ENCODE assay signal across 8 cellular contexts in genomic region chr7:130758429-130759056, GRCh38. TPM values are rescaled to one million over a fixed set of nuclear protein-coding genes. Genes with fewer than 3 reads are reported as not detected.
DNase-seq lines count a peak whose midpoint lies in the region; ATAC-seq, FAIRE-seq and TF ChIP-seq lines count a peak whose summit lies in the region.

No MANE protein-coding gene starts in this region.

- TF ChIP-seq POLR2A in H1 (IDR thresholded peaks at IDR 0.05; ENCODE audit: control extremely low read depth in 1 of 2, low read depth in 2 of 2, low read length in 2 of 2): no peak

- H3K23ac ChIP-seq in H1 (ENCODE audit: insufficient read length): no peak overlapping the region

- no peak overlapping the region for H3K4me3 Mint-ChIP-seq in nephron progenitor cell

- no peak overlapping the region for H2BK5ac ChIP-seq in H1 (ENCODE audit: low read depth, low read length)

- H2BK12ac ChIP-seq in H1 (ENCODE audit: low read depth, low read length): no peak overlapping the region

- no peak overlapping the region for H3K4ac ChIP-seq in H1 (replicated peaks; ENCODE audit: insufficient read length, low read depth, low read length)

- no peak for TF ChIP-seq EP300 in H1 (IDR thresholded peaks at IDR 0.05; ENCODE audit: borderline replicate concordance in 1 of 2, low read depth in 2 of 2, low read length in 2 of 2)

- no peaks in the 10 kb centered on the region for H3K9me2 ChIP-seq in OCI-LY1 (ENCODE audit: low read depth, low read length)

- H4K8ac ChIP-seq in H1 (ENCODE audit: extremely low read depth, insufficient read depth, low read length): no peak overlapping the region

- H4K20me1 ChIP-seq in OCI-LY1 (ENCODE audit: insufficient read depth, low read length): no peaks in the 10 kb centered on the region
- no peaks in the 10 kb centered on the region for H4K20me1 ChIP-seq in H1 (replicated peaks in 1 of 2; ENCODE audit: control insufficient read depth in 1 of 2, insufficient read depth in 2 of 2, low read length in 2 of 2)

- no peak overlapping the region for H3K27ac Mint-ChIP-seq in nephron progenitor cell

- no peaks in the 10 kb centered on the region for H3K4me1 Mint-ChIP-seq in nephron progenitor cell

- H4K5ac ChIP-seq in H1 (ENCODE audit: insufficient read length, low read depth, low read length): no peak overlapping the region

- H3F3A ChIP-seq in OCI-LY1 (ENCODE audit: insufficient read depth, low read length): no peaks in the 10 kb centered on the region

- H3K9ac ChIP-seq in OCI-LY1 (ENCODE audit: low read length) (no peak overlapping the region), H1 (replicated peaks in 1 of 4; ENCODE audit: extremely low read depth in 1 of 4, low read depth in 3 of 4, low read length in 3 of 4) (no peak overlapping the region)

- no peaks in the 10 kb centered on the region for H3K9me3 ChIP-seq in OCI-LY1 (ENCODE audit: low read length)
- H3K9me3 ChIP-seq in H1 (ENCODE audit: insufficient read depth in 2 of 2, low read depth in 1 of 2, low read length in 1 of 2): no peaks in the 10 kb centered on the region

- peak; percentile 62 to 74 for TF ChIP-seq RAD21 in H1 (IDR thresholded peaks at IDR 0.05 in 1 of 2, conservative IDR thresholded peaks at IDR 0.05 in 1 of 2; ENCODE audit: low read depth in 2 of 2, low read length in 2 of 2)

- H3K56ac ChIP-seq in H1 (replicated peaks; ENCODE audit: insufficient read length, low read depth, low read length): no peak overlapping the region

- H3K27me3 Mint-ChIP-seq in nephron progenitor cell (ENCODE audit: low read depth, poor library complexity): no peaks in the 10 kb centered on the region

- no peak overlapping the region for H4K91ac ChIP-seq in H1 (replicated peaks; ENCODE audit: insufficient read length, low read length)

- no peaks in the 10 kb centered on the region for H3K79me1 ChIP-seq in H1 (ENCODE audit: low read depth, low read length)

- FAIRE-seq in H1 (lab: Jason Lieb, UNC): no peak

- no peak overlapping the region for H3K14ac ChIP-seq in H1 (ENCODE audit: insufficient read length)

- POLR2A ChIA-PET in H1 (lab: Charles Lee; ENCODE audit: partially characterized antibody): no interaction called here

- H3K27me3 ChIP-seq in OCI-LY1 (ENCODE audit: insufficient read depth, low read length) (no peaks in the 10 kb centered on the region), H1 (replicated peaks in 1 of 4; ENCODE audit: control insufficient read depth in 3 of 4, extremely low read depth in 1 of 4, insufficient read depth in 3 of 4, low read length in 3 of 4) (no peaks in the 10 kb centered on the region)

- DNase-seq in COLO829 (ENCODE audit: low spot score): peak; percentile 80
- DNase-seq in HT-29 (ENCODE audit: low spot score): peak; percentile 74
- DNase-seq in H1 (ENCODE audit: low read depth in 1 of 2, low spot score in 2 of 2): no peak
- no peak for DNase-seq in nephron progenitor cell
- no peak for DNase-seq in GOT3 (lab: John Stamatoyannopoulos, UW)
- no peak for DNase-seq in activated effector memory CD4-positive, alpha-beta T cell treated with anti-CD3 and anti-CD28 coated beads, Interleukin-2, amount 50 U/mL, for 16 hours

- H3K9me3 Mint-ChIP-seq in nephron progenitor cell: no peaks in the 10 kb centered on the region

- no peak overlapping the region for H2AK5ac ChIP-seq in H1 (ENCODE audit: low read depth, low read length)

- no peak overlapping the region for H3K4me3 ChIP-seq in OCI-LY1 (ENCODE audit: low read depth, low read length, poor library complexity, severe bottlenecking)
- H3K4me3 ChIP-seq in H1 (ENCODE audit: extremely low read depth in 1 of 4, insufficient read depth in 2 of 4, low read depth in 3 of 4, low read length in 4 of 4): no peak overlapping the region

- no peak overlapping the region for H3K27ac ChIP-seq in OCI-LY1 (ENCODE audit: low read depth, low read length, poor library complexity, severe bottlenecking)
- no peak overlapping the region for H3K27ac ChIP-seq in H1 (ENCODE audit: low read depth, low read length)

- ATAC-seq in HG03025 (IDR thresholded peaks at IDR 0.05; ENCODE audit: low FRiP score, unreplicated experiment): no peak

- H2BK20ac ChIP-seq in H1 (ENCODE audit: low read length): no peak overlapping the region

- H3K4me2 ChIP-seq in OCI-LY1 (ENCODE audit: low read length): no peak overlapping the region
- H3K4me2 ChIP-seq in H1 (ENCODE audit: insufficient read depth in 1 of 2, low read depth in 2 of 2, low read length in 2 of 2): no peak overlapping the region

- H2BK120ac ChIP-seq in H1 (replicated peaks; ENCODE audit: low read depth, low read length): no peak overlapping the region

- H3K4me1 ChIP-seq in OCI-LY1 (ENCODE audit: insufficient read depth, low read length, severe bottlenecking) (no peaks in the 10 kb centered on the region), H1 (replicated peaks in 1 of 4; ENCODE audit: control insufficient read depth in 3 of 4, insufficient read depth in 4 of 4, low read length in 3 of 4) (no peaks in the 10 kb centered on the region)

- H2AFZ ChIP-seq in OCI-LY1 (ENCODE audit: low read length): no peak overlapping the region
- H2AFZ ChIP-seq in H1 (ENCODE audit: low read length): no peak overlapping the region

- H3K36me3 ChIP-seq in OCI-LY1 (ENCODE audit: insufficient read depth, low read length) (no peaks in the 10 kb centered on the region), H1 (ENCODE audit: control insufficient read depth in 2 of 4, insufficient read depth in 4 of 4, low read length in 3 of 4) (no peaks in the 10 kb centered on the region)

- no peak overlapping the region for H2BK15ac ChIP-seq in H1 (ENCODE audit: low read length)

- CTCF ChIA-PET in H1 (lab: Charles Lee; ENCODE audit: partially characterized antibody): interaction anchor here (0.6 to 2.2 kb wide), 33 partner anchors 9 to 694 kb away, joined by 3 to 11 read pairs (median 4); partner anchors contain the start of genes KLF14 and TMEM209

- no peak overlapping the region for H3K18ac ChIP-seq in H1 (ENCODE audit: extremely low read depth, low read length)

- H3K23me2 ChIP-seq in H1 (ENCODE audit: low read depth, low read length): no peaks in the 10 kb centered on the region

- no peaks in the 10 kb centered on the region for H3K36me3 Mint-ChIP-seq in nephron progenitor cell (ENCODE audit: low read depth)

- H3K79me2 ChIP-seq in OCI-LY1 (ENCODE audit: insufficient read depth, low read length) (no peaks in the 10 kb centered on the region), H1 (ENCODE audit: control insufficient read depth in 1 of 2, insufficient read depth in 2 of 2, low read length in 2 of 2) (no peaks in the 10 kb centered on the region)

- TF ChIP-seq CTCF in OCI-LY1 (IDR thresholded peaks at IDR 0.05; ENCODE audit: low read length): peak; percentile 97
- TF ChIP-seq CTCF in H1 (IDR thresholded peaks at IDR 0.05; ENCODE audit: control extremely low read depth in 1 of 3, insufficient read depth in 1 of 3, low read depth in 1 of 3, low read length in 3 of 3): peak in 2 of 3 experiments; percentile 41 to 44; a peak in 2 of 4 replicates
- peak; percentile 79 for TF ChIP-seq CTCF in nephron progenitor cell (IDR thresholded peaks at IDR 0.05)

- 4% methylated on average over 2 of the region's 2 CpGs; no CpG with 5 or more reads in 1 of the 2 experiments for WGBS in H1 (ENCODE audit: extremely low coverage in 1 of 2, insufficient coverage in 1 of 2, insufficient read length in 1 of 2, insufficient replicate concordance in 2 of 2, low coverage in 1 of 2, low lambda C conversion rate in 2 of 2, missing lambda C conversion rate in 1 of 2), 2 experiments

TF ChIP-seq in H1, 55 proteins besides CTCF, POLR2A, EP300 and RAD21 (continues in another document):
- no peak for TF ChIP-seq MAFK (IDR thresholded peaks at IDR 0.05; ENCODE audit: low read depth, low read length)
- TF ChIP-seq JUND (IDR thresholded peaks at IDR 0.05; ENCODE audit: low read length): no peak
- no peak for TF ChIP-seq TEAD4 (IDR thresholded peaks at IDR 0.05; ENCODE audit: low read depth, low read length)
- no peak for TF ChIP-seq POU5F1 (IDR thresholded peaks at IDR 0.05; ENCODE audit: low read depth, low read length)
- no peak for TF ChIP-seq KDM5A (IDR thresholded peaks at IDR 0.05; ENCODE audit: low read length)
- TF ChIP-seq E2F6 (IDR thresholded peaks at IDR 0.05): no peak

RNA-seq across cellular contexts. Expression of gene KLF14, which starts 24.5 kb away (rescaled TPM):
- total RNA-seq in HT-29 (2014; rRNA removed; shearing (Covaris generic)): not detected in 2 replicates
- not detected in 2 replicates for total RNA-seq in H1 (2021; fragmentation: NEBNext Ultra II Directional; extraction: Animal tissue kit (Norgen Biotek cat#: 25700))
- 0.02 TPM in 1 of 2 replicates, not detected in the other for polyA plus RNA-seq in H1 (2011; rRNA removed)
- polyA plus RNA-seq in H1 (2011; cell fraction: cytosol; rRNA removed): 0.03 TPM
- polyA plus RNA-seq in H1 (2011; cell fraction: nucleus; rRNA removed): 0.03 TPM
- not detected in 4 replicates for polyA plus RNA-seq in H1 (2012, experiment 1 of 2)
- polyA plus RNA-seq in H1 (2012, experiment 2 of 2): not detected
- polyA plus RNA-seq in H1 (2013, experiment 1 of 2): not detected
- polyA plus RNA-seq in H1 (2013, experiment 2 of 2): not detected
- polyA minus RNA-seq in H1 (2011; rRNA and poly(A)+ RNA removed): not detected in 2 replicates
- not detected for polyA minus RNA-seq in H1 (2011; cell fraction: cytosol; rRNA and poly(A)+ RNA removed)
- polyA minus RNA-seq in H1 (2011; cell fraction: nucleus; rRNA and poly(A)+ RNA removed): not detected

Comparison
In these comparisons a context has a peak if more than half of its experiments do, and no peak if none do; other contexts are left out.
1. DNase-seq: peak in COLO829 (single experiment) and HT-29 (single experiment); none in H1 (0 of 2), nephron progenitor cell (single experiment), GOT3 (single experiment) and activated effector memory CD4-positive, alpha-beta T cell treated with anti-CD3 and anti-CD28 coated beads, Interleukin-2, amount 50 U/mL, for 16 hours (single experiment).
2. CTCF ChIP-seq: peak in every context shown above with its lines; median percentile 97 in OCI-LY1; 79 in nephron progenitor cell; 42 in H1.